ENCODE assay signal across 19 cellular contexts in the genomic region with DNA sequence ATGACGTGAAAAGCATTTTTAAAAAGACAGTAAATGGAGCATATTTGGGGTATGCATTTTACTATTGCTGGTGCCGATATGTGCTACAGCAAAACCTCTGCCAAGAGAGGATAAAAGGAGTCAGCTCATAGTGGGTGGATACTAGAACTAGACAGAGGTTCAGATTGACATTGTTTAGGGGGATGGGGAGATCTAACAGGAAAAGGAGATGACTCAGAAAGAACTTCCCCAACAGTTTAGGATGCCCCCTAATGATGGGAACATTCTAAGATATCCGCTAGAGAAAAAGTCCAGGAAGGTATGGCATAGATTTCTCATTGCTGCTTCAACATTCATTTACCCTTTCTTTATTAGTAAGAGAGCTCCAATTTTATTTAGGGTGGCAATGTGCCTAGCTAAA.
DNase-seq lines count a peak whose midpoint lies in the region; FAIRE-seq and TF ChIP-seq lines count a peak whose summit lies in the region.
"Had no signal": no experiment of that assay in that cellular context is flagged by ENCODE, and none has a peak within 500 bp of the region (broad histone marks: within the 10 kb centered on the region; RNA-seq: fewer than 3 reads in every experiment).

No MANE protein-coding gene starts in this region.

- no peak for TF ChIP-seq POLR2A in endothelial cell of umbilical vein (IDR thresholded peaks at IDR 0.05; ENCODE audit: low read depth, low read length)

- FAIRE-seq in endothelial cell of umbilical vein (lab: Jason Lieb, UNC) (peak; percentile 70), kidney (lab: Jason Lieb, UNC) (no peak)

- no peak overlapping the region for H3K4me3 Mint-ChIP-seq in immature natural killer cell
- H3K4me3 Mint-ChIP-seq: B cell, HFFc6 had no signal

- BruUV-seq in endothelial cell of umbilical vein (replicated peaks; lab: Mats Ljungman, UMichigan), result no TSS peak

- H3K9me1 ChIP-seq in endothelial cell of umbilical vein (replicated peaks; ENCODE audit: control insufficient read depth, extremely low read depth, insufficient read depth, low read length), result no peaks in the 10 kb centered on the region

- no peak overlapping the region for H3K9ac ChIP-seq in endothelial cell of umbilical vein (replicated peaks; ENCODE audit: extremely low read depth, insufficient read depth, low read length)
- H3K9ac ChIP-seq in kidney (ENCODE audit: low read length in 2 of 2), result no peak overlapping the region

- H3K9me3 ChIP-seq in endothelial cell of umbilical vein (replicated peaks; ENCODE audit: control insufficient read depth, insufficient read depth, low read length) (no peaks in the 10 kb centered on the region), mesodermal cell (ENCODE audit: control insufficient read depth, low read length) (no peaks in the 10 kb centered on the region), kidney (ENCODE audit: control insufficient read depth in 1 of 2, low read length in 2 of 2) (no peaks in the 10 kb centered on the region)
- H3K9me3 ChIP-seq: Caco-2 had no signal

- CTCF ChIA-PET in endothelial cell of umbilical vein (lab: Charles Lee), result interaction anchor here (0.6 to 4.2 kb wide), 17 partner anchors 9 to 649 kb away, joined by 3 to 29 read pairs (median 5); partner anchors contain the start of gene CLEC14A

- no peaks in the 10 kb centered on the region for H3K4me1 Mint-ChIP-seq in immature natural killer cell
- H3K4me1 Mint-ChIP-seq: B cell had no signal

- no peaks in the 10 kb centered on the region for H3K27me3 ChIP-seq in endothelial cell of umbilical vein (ENCODE audit: control insufficient read depth in 2 of 2, insufficient read depth in 2 of 2, low read length in 2 of 2)

- TF ChIP-seq CTCF in endothelial cell of umbilical vein (IDR thresholded peaks at IDR 0.05; ENCODE audit: extremely low read depth in 1 of 2, insufficient read depth in 1 of 2, low read depth in 1 of 2, low read length in 2 of 2) (no peak), kidney (IDR thresholded peaks at IDR 0.05; ENCODE audit: borderline replicate concordance, extremely low read depth, insufficient read depth) (no peak)

- 90 to 100% methylated on average over 2 to 3 of the region's 3 CpGs for WGBS in mesodermal cell (ENCODE audit: insufficient coverage in 2 of 2), 2 experiments

- DNase-seq in DMS53 (lab: John Stamatoyannopoulos, UW) (peak; percentile 16), DMS53 treated with DMSO at 0.1 percent for 48 hours (lab: John Stamatoyannopoulos, UW; ENCODE audit: unreplicated experiment) (no peak), M059J (ENCODE audit: low read depth) (peak; percentile 25), endothelial cell of umbilical vein (ENCODE audit: low read depth, low spot score) (peak; percentile 65), NCI-H187 (lab: John Stamatoyannopoulos, UW) (no peak), immature natural killer cell (no peak), kidney (no peak)
- DNase-seq: Caco-2, DMS153, H7, HFFc6, NCI-H1105, NCI-H2081 treated with DMSO at 0.1 percent for 48 hours, NCI-H510A, NCI-H774, Right ventricle myocardium superior had no signal

- H3K79me2 ChIP-seq in endothelial cell of umbilical vein (ENCODE audit: control insufficient read depth, insufficient read depth, low read length), result no peaks in the 10 kb centered on the region

- H3K4me2 ChIP-seq in endothelial cell of umbilical vein (ENCODE audit: insufficient read depth, low read length), result peak overlapping the region; percentile 59

- H3K4me1 ChIP-seq in endothelial cell of umbilical vein (ENCODE audit: control insufficient read depth, extremely low read depth, insufficient read depth, low read length) (peaks cover 39% of the 10 kb centered on the region), mesodermal cell (ENCODE audit: control insufficient read depth, insufficient read depth, low read length, poor library complexity, severe bottlenecking) (peaks cover 9% of the 10 kb centered on the region), kidney (ENCODE audit: control insufficient read depth in 1 of 2, insufficient read depth in 1 of 2, low read depth in 1 of 2, low read length in 2 of 2) (no peaks in the 10 kb centered on the region)
- H3K4me1 ChIP-seq: Caco-2 had no signal

- H4K20me1 ChIP-seq in endothelial cell of umbilical vein (replicated peaks; ENCODE audit: control insufficient read depth, extremely low read depth, insufficient read depth, low read length), result no peaks in the 10 kb centered on the region

- H3K9me3 Mint-ChIP-seq in immature natural killer cell, result peaks cover 0 to 14% (median under 1%) of the 10 kb centered on the region in 6 donors
- H3K9me3 Mint-ChIP-seq: HFFc6 had no signal

- no peaks in the 10 kb centered on the region for H3K36me3 Mint-ChIP-seq in immature natural killer cell

- H3K27ac ChIP-seq in endothelial cell of umbilical vein (ENCODE audit: insufficient read depth, low read depth, low read length) (peak overlapping the region; percentile 65), mesodermal cell (ENCODE audit: low read depth, low read length, severe bottlenecking) (peak overlapping the region; percentile 69), kidney (ENCODE audit: low read depth in 2 of 2, low read length in 2 of 2) (no peak overlapping the region)
- H3K27ac ChIP-seq: 22Rv1 had no signal

- H3K4me3 ChIP-seq in endothelial cell of umbilical vein (replicated peaks in 1 of 3; ENCODE audit: insufficient read depth in 1 of 3, low read depth in 1 of 3, low read length in 3 of 3), result no peak overlapping the region
- H3K4me3 ChIP-seq in mesodermal cell (ENCODE audit: extremely low read depth, insufficient read depth, low read length, poor library complexity, severe bottlenecking), result no peak overlapping the region
- H3K4me3 ChIP-seq in kidney (ENCODE audit: low read length in 2 of 2), result no peak overlapping the region

- peak overlapping the region; percentile 18 for H2AFZ ChIP-seq in endothelial cell of umbilical vein (ENCODE audit: low read depth, low read length)

- POLR2A ChIA-PET in endothelial cell of umbilical vein (lab: Charles Lee), result interaction anchor here (1.6 to 4.0 kb wide), 3 partner anchors 9 to 114 kb away, joined by 3 to 21 read pairs (median 9); partner anchors contain the start of gene CLEC14A

- intact Hi-C loops in endothelial cell of umbilical vein (cut with micrococcal nuclease), result loop anchor here (1.0 kb wide), 4 partner anchors 9 to 110 kb away; partner anchors contain the start of gene CLEC14A
- intact Hi-C loops in kidney (cut with DNase I), result no loop called here

- no peak overlapping the region for H3K27ac Mint-ChIP-seq in immature natural killer cell
- H3K27ac Mint-ChIP-seq: B cell, HFFc6 had no signal

- dilution Hi-C loops in endothelial cell of umbilical vein (cut with MboI; ENCODE audit: extremely low pct_ligation_motif_present, low sequenced_read_pairs), result no loop called here

- H3K27me3 Mint-ChIP-seq in immature natural killer cell (ENCODE audit: low read depth in 3 of 3), result peaks cover 0 to 2% (median 0%) of the 10 kb centered on the region in 3 donors
- H3K27me3 Mint-ChIP-seq: B cell had no signal

- H3K36me3 ChIP-seq in endothelial cell of umbilical vein (ENCODE audit: control insufficient read depth in 2 of 2, extremely low read depth in 1 of 2, insufficient read depth in 2 of 2, low read length in 2 of 2), result no peaks in the 10 kb centered on the region
- H3K36me3 ChIP-seq in mesodermal cell (ENCODE audit: control insufficient read depth, insufficient read depth, low read length), result no peaks in the 10 kb centered on the region
- no peaks in the 10 kb centered on the region for H3K36me3 ChIP-seq in kidney (ENCODE audit: control insufficient read depth in 1 of 2, insufficient read depth in 2 of 2, low read length in 2 of 2)

TF ChIP-seq in endothelial cell of umbilical vein, 7 proteins besides CTCF, POLR2A, EP300 and RAD21:
- TF ChIP-seq FOS (IDR thresholded peaks at IDR 0.05; ENCODE audit: borderline replicate concordance, insufficient read depth, low read length) (peak; percentile 82), MAX (IDR thresholded peaks at IDR 0.05; ENCODE audit: insufficient read depth, insufficient read length) (no peak), POLR2AphosphoS5 (IDR thresholded peaks at IDR 0.05; ENCODE audit: insufficient read depth, low read depth, low read length) (no peak), GATA2 (IDR thresholded peaks at IDR 0.05; ENCODE audit: insufficient read depth, insufficient read length, low read depth, low read length) (peak; percentile 10), JUN (IDR thresholded peaks at IDR 0.05; ENCODE audit: borderline replicate concordance, insufficient read depth, insufficient read length, low read depth) (peak; percentile 73), EZH2 (IDR thresholded peaks at IDR 0.05; ENCODE audit: borderline replicate concordance, low read depth, low read length, severe bottlenecking) (no peak), MYC (IDR thresholded peaks at IDR 0.05; ENCODE audit: low read depth, low read length) (no peak)
TF ChIP-seq in endothelial cell of umbilical vein: peak in this region for 3.

Comparison
In these comparisons a context has a peak if more than half of its experiments do, and no peak if none do; other contexts are left out.
1. DNase-seq: peak in DMS53 (single experiment), M059J (single experiment) and endothelial cell of umbilical vein (single experiment); none in DMS53 treated with DMSO at 0.1 percent for 48 hours (single experiment), NCI-H187 (0 of 2), immature natural killer cell (0 of 3) and kidney (single experiment).
2. H3K27ac ChIP-seq: peak in endothelial cell of umbilical vein (single experiment) and mesodermal cell (single experiment); none in kidney (0 of 2).